8 cellular contexts compared by ENCODE assay signal in genomic region chr17:27352481-27353460, GRCh38. TPM values are rescaled to one million over a fixed set of nuclear protein-coding genes. Genes with fewer than 3 reads are reported as not detected.
DNase-seq lines count a peak whose midpoint lies in the region; ATAC-seq, FAIRE-seq and TF ChIP-seq lines count a peak whose summit lies in the region.

No MANE protein-coding gene starts in this region.

- intact Hi-C loops in PC-9 (cut with micrococcal nuclease; ENCODE audit: unreplicated experiment) (loop anchor here (1.0 to 2.0 kb wide), 4 partner anchors 78 to 200 kb away; no protein-coding TSS in a partner anchor), endothelial cell of umbilical vein (cut with micrococcal nuclease) (loop anchor here (1.0 to 5.0 kb wide), 8 partner anchors 19 to 300 kb away; partner anchors contain the start of gene WSB1)

- H4K20me1 ChIP-seq in PC-9 (ENCODE audit: insufficient read depth) (no peaks in the 10 kb centered on the region), endothelial cell of umbilical vein (replicated peaks; ENCODE audit: control insufficient read depth, extremely low read depth, insufficient read depth, low read length) (no peaks in the 10 kb centered on the region)

- no peaks in the 10 kb centered on the region for H3K9me1 ChIP-seq in endothelial cell of umbilical vein (replicated peaks; ENCODE audit: control insufficient read depth, extremely low read depth, insufficient read depth, low read length)

- H3K4me3 Mint-ChIP-seq in osteocyte (ENCODE audit: unreplicated experiment) = peak overlapping the region; percentile 78

- H3K4me1 ChIP-seq in PC-9 (replicated peaks; ENCODE audit: insufficient read depth) (peaks cover 11% of the 10 kb centered on the region; the same call in 1 of the 2 replicates), endothelial cell of umbilical vein (ENCODE audit: control insufficient read depth, extremely low read depth, insufficient read depth, low read length) (peaks cover 48% of the 10 kb centered on the region)

- H3K36me3 Mint-ChIP-seq in osteocyte (ENCODE audit: unreplicated experiment) = no peaks in the 10 kb centered on the region

- peak overlapping the region; percentile 78 for H3K9ac ChIP-seq in endothelial cell of umbilical vein (replicated peaks; ENCODE audit: extremely low read depth, insufficient read depth, low read length)

- BruUV-seq in PC-9 (replicated peaks; lab: Mats Ljungman, UMichigan) = TSS peak; percentile 64
- TSS peak; percentile 80 for BruUV-seq in endothelial cell of umbilical vein (replicated peaks; lab: Mats Ljungman, UMichigan)

- H3K9me3 ChIP-seq in PC-9 (ENCODE audit: insufficient read depth, low read depth) (no peaks in the 10 kb centered on the region), endothelial cell of umbilical vein (replicated peaks; ENCODE audit: control insufficient read depth, insufficient read depth, low read length) (no peaks in the 10 kb centered on the region)

- ATAC-seq in HG03280 (IDR thresholded peaks at IDR 0.05; ENCODE audit: unreplicated experiment) (no peak), HG03108 (IDR thresholded peaks at IDR 0.05; ENCODE audit: unreplicated experiment) (no peak), HG02798 (IDR thresholded peaks at IDR 0.05; ENCODE audit: poor library complexity, unreplicated experiment) (no peak)

- H3K36me3 ChIP-seq in PC-9 (ENCODE audit: low read depth) (no peaks in the 10 kb centered on the region), endothelial cell of umbilical vein (ENCODE audit: control insufficient read depth in 2 of 2, extremely low read depth in 1 of 2, insufficient read depth in 2 of 2, low read length in 2 of 2) (no peaks in the 10 kb centered on the region)

- no peaks in the 10 kb centered on the region for H3K27me3 Mint-ChIP-seq in osteocyte (ENCODE audit: unreplicated experiment)

- peak overlapping the region; percentile 74 for H3K27ac ChIP-seq in PC-9
- H3K27ac ChIP-seq in endothelial cell of umbilical vein (ENCODE audit: insufficient read depth, low read depth, low read length) = peak overlapping the region; percentile 99

- H3K4me2 ChIP-seq in PC-9 = peak overlapping the region; percentile 97
- peak overlapping the region; percentile 28 for H3K4me2 ChIP-seq in endothelial cell of umbilical vein (ENCODE audit: insufficient read depth, low read length)

- CTCF ChIA-PET in PC-9 (lab: Charles Lee) (no interaction called here), endothelial cell of umbilical vein (lab: Charles Lee) (interaction anchor here (0.6 to 4.7 kb wide), 11 partner anchors 20 to 248 kb away, joined by 3 to 73 read pairs (median 3); partner anchors contain the start of gene KSR1)

- peaks cover 3% of the 10 kb centered on the region for H3K9me3 Mint-ChIP-seq in osteocyte (ENCODE audit: unreplicated experiment)

- DNase-seq in DMS53 (lab: John Stamatoyannopoulos, UW) (peak; percentile 76), PC-9 (no peak), endothelial cell of umbilical vein (ENCODE audit: low read depth, low spot score) (peak; percentile 74), osteocyte (ENCODE audit: extremely low spot score, unreplicated experiment) (no peak), cortex of kidney (lab: John Stamatoyannopoulos, UW) (no peak)

- H3K79me2 ChIP-seq in PC-9 (ENCODE audit: low read depth) (peaks cover 13% of the 10 kb centered on the region), endothelial cell of umbilical vein (ENCODE audit: control insufficient read depth, insufficient read depth, low read length) (no peaks in the 10 kb centered on the region)

- H3K27ac Mint-ChIP-seq in osteocyte (ENCODE audit: unreplicated experiment) = peak overlapping the region; percentile 84

- H3K9me2 ChIP-seq in PC-9 (ENCODE audit: insufficient read depth) = no peaks in the 10 kb centered on the region

- peak; percentile 61 for TF ChIP-seq POLR2A in endothelial cell of umbilical vein (IDR thresholded peaks at IDR 0.05; ENCODE audit: low read depth, low read length)

- peak; percentile 79 for FAIRE-seq in endothelial cell of umbilical vein (lab: Jason Lieb, UNC)

- peaks cover 39% of the 10 kb centered on the region for H3K4me1 Mint-ChIP-seq in osteocyte (ENCODE audit: unreplicated experiment)

- TF ChIP-seq CTCF in PC-9 (conservative IDR thresholded peaks at IDR 0.05) = no peak
- no peak for TF ChIP-seq CTCF in endothelial cell of umbilical vein (IDR thresholded peaks at IDR 0.05; ENCODE audit: extremely low read depth in 1 of 2, insufficient read depth in 1 of 2, low read depth in 1 of 2, low read length in 2 of 2)
- no peak for TF ChIP-seq CTCF in osteocyte (IDR thresholded peaks at IDR 0.05)

- H3F3A ChIP-seq in PC-9 (ENCODE audit: insufficient read depth, low read depth) = peaks cover 5% of the 10 kb centered on the region; the same call in 1 of the 2 replicates

- H3K27me3 ChIP-seq in PC-9 (ENCODE audit: insufficient read depth, low read depth) = no peaks in the 10 kb centered on the region
- no peaks in the 10 kb centered on the region for H3K27me3 ChIP-seq in endothelial cell of umbilical vein (ENCODE audit: control insufficient read depth in 2 of 2, insufficient read depth in 2 of 2, low read length in 2 of 2)

- POLR2A ChIA-PET in PC-9 (lab: Charles Lee; ENCODE audit: unreplicated experiment) = no interaction called here
- POLR2A ChIA-PET in endothelial cell of umbilical vein (lab: Charles Lee) = interaction anchor here (0.8 to 1.5 kb wide), 2 partner anchors 32 to 59 kb away, joined by 3 read pairs; partner anchors contain the start of gene WSB1

- dilution Hi-C loops in endothelial cell of umbilical vein (cut with MboI; ENCODE audit: extremely low pct_ligation_motif_present, low sequenced_read_pairs) = no loop called here

- H3K4me3 ChIP-seq in PC-9 (peak overlapping the region; percentile 62), endothelial cell of umbilical vein (replicated peaks in 1 of 3; ENCODE audit: insufficient read depth in 1 of 3, low read depth in 1 of 3, low read length in 3 of 3) (no peak overlapping the region)

- H2AFZ ChIP-seq in PC-9 (peak overlapping the region; percentile 83; the same call in 1 of the 2 replicates), endothelial cell of umbilical vein (ENCODE audit: low read depth, low read length) (no peak overlapping the region)

TF ChIP-seq in endothelial cell of umbilical vein, 7 proteins besides CTCF, POLR2A, EP300 and RAD21:
- TF ChIP-seq GATA2 (IDR thresholded peaks at IDR 0.05; ENCODE audit: insufficient read depth, insufficient read length, low read depth, low read length) (peak; percentile 18), FOS (IDR thresholded peaks at IDR 0.05; ENCODE audit: borderline replicate concordance, insufficient read depth, low read length) (no peak), MYC (IDR thresholded peaks at IDR 0.05; ENCODE audit: low read depth, low read length) (no peak)

RNA-seq across cellular contexts. Expression of gene WSB1, which starts 58.9 kb away (rescaled TPM):
- total RNA-seq in PC-9 (2021) (66.2 and 101 TPM in 2 replicates), endothelial cell of umbilical vein (334 and 471 TPM in 2 replicates), osteocyte (168 and 179 TPM in 2 replicates)
- 736 and 750 TPM in 2 replicates for polyA plus RNA-seq in endothelial cell of umbilical vein
- polyA plus RNA-seq in endothelial cell of umbilical vein (2011; cell fraction: cytosol; rRNA removed) = 205 and 437 TPM in 2 replicates
- 2,468 and 4,773 TPM in 2 replicates for polyA plus RNA-seq in endothelial cell of umbilical vein (2011; cell fraction: nucleus; rRNA removed)
- polyA plus RNA-seq in endothelial cell of umbilical vein (2012) = 242 and 354 TPM in 2 replicates
- polyA minus RNA-seq in endothelial cell of umbilical vein = 520 and 546 TPM in 2 replicates
- polyA minus RNA-seq in endothelial cell of umbilical vein (2011; cell fraction: cytosol; rRNA and poly(A)+ RNA removed) = 12.8 TPM
- 507 and 650 TPM in 2 replicates for polyA minus RNA-seq in endothelial cell of umbilical vein (2011; cell fraction: nucleus; rRNA and poly(A)+ RNA removed)

Comparison
In these comparisons a context has a peak if more than half of its experiments do, and no peak if none do; other contexts are left out.
1. DNase-seq: peak in DMS53 (single experiment) and endothelial cell of umbilical vein (single experiment); none in PC-9 (0 of 2), osteocyte (single experiment) and cortex of kidney (single experiment).